Comparison of ENCODE assay signal across 22 cellular contexts in the genomic region with DNA sequence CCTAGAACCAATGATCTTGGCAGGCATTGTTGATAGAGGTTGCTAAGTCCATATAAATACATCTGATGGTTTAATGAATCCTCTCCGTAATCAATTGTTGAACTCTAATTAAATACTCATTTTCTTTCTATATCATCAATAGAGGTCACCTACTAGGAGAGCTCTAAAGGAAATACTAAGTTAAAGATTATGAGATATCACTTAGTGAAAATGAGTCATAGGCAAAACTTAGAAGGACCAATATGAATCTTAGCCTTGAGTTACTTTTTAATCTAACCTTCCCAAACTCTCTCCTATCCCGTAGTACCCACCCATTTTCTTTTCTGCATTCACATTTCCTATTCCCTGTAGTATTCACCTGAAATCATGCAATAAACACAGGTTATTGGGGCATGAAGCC.
"Had no signal": no experiment of that assay in that cellular context is flagged by ENCODE, and none has a peak within 500 bp of the region (broad histone marks: within the 10 kb centered on the region; RNA-seq: fewer than 3 reads in every experiment).

No MANE protein-coding gene starts in this region.

- H3K27ac ChIP-seq: dorsolateral prefrontal cortex, heart left ventricle, left lung, lower lobe of right lung, ovary, right atrium auricular region, suprapubic skin, tibial artery had no signal

- DNase-seq: cortex of kidney; dorsolateral prefrontal cortex; effector CD8-positive, alpha-beta T cell; foreskin melanocyte; heart left ventricle; hippocampal formation; kidney glomerular epithelial cell; left lung; lower lobe of right lung; natural killer cell; nucleus accumbens; ovary; stimulated activated CD4-positive, alpha-beta T cell treated with anti-CD3 and anti-CD28 coated beads, Interleukin-2, amount 100 ng/mL, for 48 hours; stimulated activated naive CD4-positive, alpha-beta T cell treated with Interleukin-2 at 50 U/mL for 16 hours; tibial artery; upper lobe of left lung had no signal

- H3K27me3 ChIP-seq: ovary, upper lobe of left lung had no signal

- H3K36me3 ChIP-seq: heart left ventricle, left lung, lower lobe of right lung, ovary, right atrium auricular region, suprapubic skin, tibial artery, upper lobe of left lung had no signal

- H3K36me3 Mint-ChIP-seq: memory B cell, mesothelial cell of epicardium had no signal

- H3K4me2 ChIP-seq: smooth muscle cell had no signal

- ATAC-seq: heart left ventricle, left lung, lower lobe of right lung, natural killer cell had no signal

- H3K4me3 ChIP-seq: dorsolateral prefrontal cortex, heart left ventricle, left lung, lower lobe of right lung, ovary, right atrium auricular region, smooth muscle cell, suprapubic skin, tibial artery, upper lobe of left lung had no signal

- H3K9me3 ChIP-seq: heart left ventricle, left lung, lower lobe of right lung, ovary, right atrium auricular region, suprapubic skin, tibial artery, upper lobe of left lung had no signal

- H3K4me1 ChIP-seq: right atrium auricular region had no signal

- H3K9me3 Mint-ChIP-seq: memory B cell, mesothelial cell of epicardium, neural crest cell had no signal

- H3K27ac Mint-ChIP-seq: memory B cell, mesothelial cell of epicardium, natural killer cell had no signal

- H3K4me3 Mint-ChIP-seq: memory B cell, mesothelial cell of epicardium, natural killer cell, neural crest cell had no signal
